In genomic region chr3:107265526-107265925, GRCh38 we compare ENCODE assay signal across 17 cellular contexts.
"Had no signal": no experiment of that assay in that cellular context is flagged by ENCODE, and none has a peak within 500 bp of the region (broad histone marks: within the 10 kb centered on the region; RNA-seq: fewer than 3 reads in every experiment).

No MANE protein-coding gene starts in this region.

- H3K4me3 ChIP-seq: colonic mucosa, esophagus squamous epithelium, lung, mucosa of descending colon, spleen, tibial nerve, vagina had no signal

- H3K9me3 ChIP-seq: colonic mucosa, esophagus squamous epithelium, mucosa of descending colon, neutrophil, spleen, tibial nerve, vagina had no signal

- H3K4me1 ChIP-seq: colonic mucosa, vagina had no signal

- DNase-seq: activated CD4-positive, alpha-beta T cell treated with anti-CD3 and anti-CD28 coated beads, Interleukin-2, amount 50 U/mL, for 1 hour; activated CD8-positive, alpha-beta memory T cell treated with anti-CD3 and anti-CD28 coated beads for 24 hours; activated gamma-delta T cell treated with Interleukin-2 at 50 U/mL for 16 hours; amniotic stem cell; central memory CD4-positive, alpha-beta T cell; esophagus squamous epithelium; immature natural killer cell; naive thymus-derived CD4-positive, alpha-beta T cell; spleen; stimulated activated naive CD8-positive, alpha-beta T cell treated with anti-CD3 and anti-CD28 coated beads, Interleukin-15, amount 100 ng/mL, for 72 hours; SW 1271 had no signal

- H3K36me3 ChIP-seq: colonic mucosa, esophagus squamous epithelium, neutrophil, spleen, tibial nerve, vagina had no signal

- H3K27ac ChIP-seq: colonic mucosa, esophagus squamous epithelium, neutrophil, spleen, tibial nerve, vagina had no signal

- H3K27me3 ChIP-seq: colonic mucosa, esophagus squamous epithelium, neutrophil, spleen, tibial nerve, vagina had no signal
